ENCODE assay signal across 20 cellular contexts in the genomic region with DNA sequence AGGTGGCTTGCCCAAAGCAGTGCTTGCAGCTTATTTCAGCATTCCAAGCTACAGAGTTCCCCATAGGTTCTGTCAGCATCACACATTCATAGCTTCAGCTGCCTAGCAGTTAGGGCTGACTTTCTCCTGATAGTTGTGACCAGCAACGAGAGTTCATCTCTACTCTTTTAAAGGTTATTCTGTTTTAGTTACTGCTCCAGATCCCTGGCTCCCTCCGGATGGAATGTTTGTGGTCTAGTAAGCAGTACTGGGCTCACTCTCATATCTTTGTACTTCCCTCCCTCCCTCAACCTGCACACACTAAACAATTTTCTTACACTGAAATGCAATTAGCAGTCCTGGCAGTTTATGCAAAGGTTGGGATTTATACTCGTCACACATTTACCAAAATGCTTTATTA. TPM values are rescaled to one million over a fixed set of nuclear protein-coding genes. Genes with fewer than 3 reads are reported as not detected.
A peak's percentile ranks its signal among the peaks of the same experiment; 100 is the strongest.
DNase-seq lines count a peak whose midpoint lies in the region; ATAC-seq and TF ChIP-seq lines count a peak whose summit lies in the region.
"Had no signal": no experiment of that assay in that cellular context is flagged by ENCODE, and none has a peak within 500 bp of the region (broad histone marks: within the 10 kb centered on the region; RNA-seq: fewer than 3 reads in every experiment).

No MANE protein-coding gene starts in this region.

- H3K36me3 ChIP-seq in GM23338 (ENCODE audit: insufficient read depth) (no peaks in the 10 kb centered on the region), rectal smooth muscle tissue (ENCODE audit: control insufficient read depth, insufficient read depth, low read length) (no peaks in the 10 kb centered on the region)
- H3K36me3 ChIP-seq: suprapubic skin had no signal

- intact Hi-C loops in lower leg skin (cut with DNase I; ENCODE audit: low total_unique reads) = no loop called here

- H3K4me2 ChIP-seq in GM23338 = no peak overlapping the region

- H3K27me3 Mint-ChIP-seq in GM23338 (ENCODE audit: insufficient read depth, low read depth, poor library complexity) = peaks cover 2% of the 10 kb centered on the region
- H3K27me3 Mint-ChIP-seq: activated T-helper 17 cell treated with anti-CD3 and anti-CD28 coated beads, Interleukin-2, amount 50 U/mL, for 72 hours had no signal

- TF ChIP-seq CTCF in GM23338 (conservative IDR thresholded peaks at IDR 0.05; ENCODE audit: low read depth in 2 of 2) = no peak
- TF ChIP-seq CTCF in lower leg skin (IDR thresholded peaks at IDR 0.05) = no peak

- ATAC-seq in GM23338 = no peak
- ATAC-seq in HG03565 (IDR thresholded peaks at IDR 0.05; ENCODE audit: unreplicated experiment) = no peak
- ATAC-seq: activated T-helper 17 cell treated with anti-CD3 and anti-CD28 coated beads, Interleukin-2, amount 50 U/mL, for 72 hours; mucosa of descending colon had no signal

- no peaks in the 10 kb centered on the region for H3K36me3 Mint-ChIP-seq in GM23338 (ENCODE audit: low read depth)

- H3F3A ChIP-seq in GM23338 (replicated peaks; ENCODE audit: low read depth) = no peaks in the 10 kb centered on the region

- H3K4me1 ChIP-seq in GM23338 (ENCODE audit: insufficient read depth) = peaks cover 42% of the 10 kb centered on the region
- H3K4me1 ChIP-seq in rectal smooth muscle tissue (ENCODE audit: control insufficient read depth, insufficient read depth, low read length) = peaks cover 44% of the 10 kb centered on the region
- H3K4me1 ChIP-seq: suprapubic skin had no signal

- no peak overlapping the region for H2AFZ ChIP-seq in GM23338

- H3K4me1 Mint-ChIP-seq in GM23338 = peaks cover 66% of the 10 kb centered on the region
- H3K4me1 Mint-ChIP-seq: activated T-helper 17 cell treated with anti-CD3 and anti-CD28 coated beads, Interleukin-2, amount 50 U/mL, for 72 hours had no signal

- TF ChIP-seq POLR2A in lower leg skin (IDR thresholded peaks at IDR 0.05) = no peak

- H3K9me3 Mint-ChIP-seq in GM23338 = no peaks in the 10 kb centered on the region
- H3K9me3 Mint-ChIP-seq: activated T-helper 17 cell treated with anti-CD3 and anti-CD28 coated beads, Interleukin-2, amount 50 U/mL, for 72 hours had no signal

- WGBS in lower leg skin, 2 donors = 71 to 84% methylated on average over 3 of the region's 3 CpGs

- DNase-seq in GM23338 (ENCODE audit: low spot score) (peak; percentile 24), amniotic epithelial cell (ENCODE audit: low read depth) (peak; percentile 73), islet precursor cell (peak; percentile 85), lower leg skin (ENCODE audit: low spot score in 2 of 2) (no peak), NCI-H2227 (lab: John Stamatoyannopoulos, UW; ENCODE audit: unreplicated experiment) (no peak)
- DNase-seq in NK-92 treated with Interleukin-12 subunit alpha and Interleukin-12 subunit beta, amount 100 ng/mL, for 24 hours (lab: John Stamatoyannopoulos, UW) = no peak
- DNase-seq: activated CD4-positive, CD25-positive, alpha-beta regulatory T cell treated with anti-CD3 and anti-CD28 coated beads, Interleukin-2, amount 50 U/mL, for 72 hours; amygdala; foreskin melanocyte; mucosa of descending colon; NCI-H1930; NCI-H524; T-helper 9 cell had no signal

- H3K27ac Mint-ChIP-seq in GM23338 = peak overlapping the region; percentile 53; the same call in 1 of the 2 replicates

- H3K27ac ChIP-seq in GM23338 (ENCODE audit: low read depth) = 0 out of 2 replicates have a peak overlapping the region, but pooled peaks have one; percentile 45
- peak overlapping the region; percentile 64 for H3K27ac ChIP-seq in rectal smooth muscle tissue (ENCODE audit: low read depth, low read length)
- H3K27ac ChIP-seq: suprapubic skin had no signal

- H3K27me3 ChIP-seq in GM23338 (ENCODE audit: insufficient read depth) (no peaks in the 10 kb centered on the region), rectal smooth muscle tissue (ENCODE audit: control insufficient read depth, insufficient read depth, low read length) (no peaks in the 10 kb centered on the region)
- H3K27me3 ChIP-seq: suprapubic skin had no signal

- no peak overlapping the region for H3K9ac ChIP-seq in rectal smooth muscle tissue (ENCODE audit: low read length)

- no peak overlapping the region for H3K4me3 Mint-ChIP-seq in GM23338
- H3K4me3 Mint-ChIP-seq: activated T-helper 17 cell treated with anti-CD3 and anti-CD28 coated beads, Interleukin-2, amount 50 U/mL, for 72 hours had no signal

- H4K20me1 ChIP-seq in GM23338 (replicated peaks; ENCODE audit: insufficient read depth) = peaks cover 7% of the 10 kb centered on the region; the same call in 1 of the 2 replicates

- H3K4me3 ChIP-seq in GM23338 (no peak overlapping the region), rectal smooth muscle tissue (ENCODE audit: low read length) (no peak overlapping the region), lower leg skin (ENCODE audit: low read depth, poor library complexity, severe bottlenecking) (no peak overlapping the region)
- H3K4me3 ChIP-seq: mucosa of descending colon, suprapubic skin had no signal

- no peaks in the 10 kb centered on the region for H3K9me2 ChIP-seq in GM23338 (ENCODE audit: insufficient read depth)

- peaks cover 69% of the 10 kb centered on the region for H3K79me2 ChIP-seq in GM23338 (replicated peaks; ENCODE audit: insufficient read depth)

TF ChIP-seq in GM23338, 12 proteins besides CTCF, POLR2A, EP300 and RAD21 (continues in another document):
- no peak for TF ChIP-seq REST (IDR thresholded peaks at IDR 0.05; ENCODE audit: unreplicated experiment)
- no peak for TF ChIP-seq ETS1 (IDR thresholded peaks at IDR 0.05)
- no peak for TF ChIP-seq EZH2 (IDR thresholded peaks at IDR 0.05; ENCODE audit: low read depth, unreplicated experiment)
- no peak for TF ChIP-seq EZH2phosphoT487 (IDR thresholded peaks at IDR 0.05; ENCODE audit: unreplicated experiment)
- TF ChIP-seq POLR2AphosphoS5 (IDR thresholded peaks at IDR 0.05; ENCODE audit: low read depth) = no peak

RNA-seq across cellular contexts. Expression of gene PTTG2, which starts 43.9 kb away (rescaled TPM):
- not detected in 2 replicates for total RNA-seq in GM23338 (2014; rRNA removed; shearing (Covaris generic))
- 1.1 TPM in 1 of 2 replicates, not detected in the other for polyA plus RNA-seq in GM23338 (2016; fragmentation: Nextera tagmentation; extraction: Ambion mirVana)
- total RNA-seq in lower leg skin = not detected
- total RNA-seq: G401, osteoblast, SK-MEL-5, suprapubic skin had no signal

Comparison
In these comparisons a context has a peak if more than half of its experiments do, and no peak if none do; other contexts are left out.
1. DNase-seq: peak in GM23338 (single experiment), amniotic epithelial cell (single experiment) and islet precursor cell (single experiment); none in lower leg skin (0 of 2), NCI-H2227 (single experiment) and NK-92 treated with Interleukin-12 subunit alpha and Interleukin-12 subunit beta, amount 100 ng/mL, for 24 hours (single experiment).